Comparison of ENCODE assay signal across 9 cellular contexts in genomic region chr4:113659127-113659526, GRCh38.
"Had no signal": no experiment of that assay in that cellular context is flagged by ENCODE, and none has a peak within 500 bp of the region (broad histone marks: within the 10 kb centered on the region; RNA-seq: fewer than 3 reads in every experiment).

No MANE protein-coding gene starts in this region.

- H3K4me3 Mint-ChIP-seq: WTC11 had no signal

- H3K27ac Mint-ChIP-seq: activated T-helper 2 cell treated with anti-CD3 and anti-CD28 coated beads, Interferon-gamma antibody, Interleukin-2, Interleukin-4, amounts not matched to agents 10 μg/mL and 5 μg/mL and 100 μg/mL, durations not matched to agents 14 hours and 24 hours and 36 hours had no signal

- H3K4me3 ChIP-seq: stomach had no signal

- H3K36me3 ChIP-seq: stomach had no signal

- H3K9me3 ChIP-seq: stomach had no signal

- H3K27me3 ChIP-seq: stomach had no signal

- H3K36me3 Mint-ChIP-seq: WTC11 had no signal

- DNase-seq: activated CD4-positive, alpha-beta T cell treated with anti-CD3 and anti-CD28 coated beads for 48 hours; activated naive CD4-positive, alpha-beta T cell treated with anti-CD3 and anti-CD28 coated beads, Interleukin-2, amount 50 U/mL, for 16 hours; left colon; mesenchymal stem cell; stimulated activated CD4-positive, alpha-beta T cell treated with anti-CD3 and anti-CD28 coated beads, Interleukin-4, amount 100 ng/mL, for 4 hours; stomach had no signal

- ATAC-seq: esophagus mucosa, left colon had no signal
